Comparison of ENCODE assay signal across 1 cellular context in the genomic region with DNA sequence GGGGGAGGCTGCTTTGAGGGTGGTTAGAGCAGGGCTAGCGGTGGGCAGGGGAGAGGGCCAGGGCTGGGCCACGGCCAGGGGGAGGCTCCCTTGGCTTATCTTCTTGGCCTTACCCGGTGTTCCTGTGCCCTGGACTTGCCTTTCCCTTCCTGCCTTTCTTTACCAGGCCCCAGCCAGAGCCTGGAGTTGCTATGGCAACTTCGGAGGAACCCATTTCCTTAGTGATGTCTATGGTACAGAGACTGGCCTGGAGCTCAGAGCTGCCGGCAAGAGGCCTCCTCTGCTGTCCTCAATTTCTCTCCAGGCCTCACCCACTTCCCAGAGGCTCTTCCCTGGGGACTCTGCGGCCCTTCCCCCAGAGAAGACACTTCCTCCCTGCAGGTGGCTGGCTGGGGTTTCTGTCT.
TF ChIP-seq lines count a peak whose summit lies in the region.

No MANE protein-coding gene starts in this region.

TF ChIP-seq in A549, 52 proteins besides CTCF, POLR2A, EP300 and RAD21 (continued from another document):
- TF ChIP-seq TFCP2L1 (CRISPR knock-in tag; IDR thresholded peaks at IDR 0.05): no peak
- TF ChIP-seq ZC3H11A (IDR thresholded peaks at IDR 0.05): no peak
- TF ChIP-seq HOXB13 (CRISPR knock-in tag; IDR thresholded peaks at IDR 0.05; ENCODE audit: low read depth): no peak
- no peak for TF ChIP-seq JUNB (IDR thresholded peaks at IDR 0.05)
- TF ChIP-seq ZFP36 (IDR thresholded peaks at IDR 0.05; ENCODE audit: borderline replicate concordance, partially characterized antibody): no peak
- no peak for TF ChIP-seq FOXS1 (CRISPR knock-in tag; IDR thresholded peaks at IDR 0.05)
- TF ChIP-seq, protein P1, sequence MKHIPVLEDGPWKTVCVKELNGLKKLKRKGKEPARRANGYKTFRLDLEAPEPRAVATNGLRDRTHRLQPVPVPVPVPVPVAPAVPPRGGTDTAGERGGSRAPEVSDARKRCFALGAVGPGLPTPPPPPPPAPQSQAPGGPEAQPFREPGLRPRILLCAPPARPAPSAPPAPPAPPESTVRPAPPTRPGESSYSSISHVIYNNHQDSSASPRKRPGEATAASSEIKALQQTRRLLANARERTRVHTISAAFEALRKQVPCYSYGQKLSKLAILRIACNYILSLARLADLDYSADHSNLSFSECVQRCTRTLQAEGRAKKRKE (CRISPR knock-in tag; IDR thresholded peaks at IDR 0.05; ENCODE audit: low read depth): no peak
- no peak for TF ChIP-seq JUN (IDR thresholded peaks at IDR 0.05)
